Comparison of ENCODE assay signal across 34 cellular contexts in genomic region chr7:27746978-27747377, GRCh38. TPM values are rescaled to one million over a fixed set of nuclear protein-coding genes. Genes with fewer than 3 reads are reported as not detected.
DNase-seq lines count a peak whose midpoint lies in the region; ATAC-seq and TF ChIP-seq lines count a peak whose summit lies in the region.
"Had no signal": no experiment of that assay in that cellular context is flagged by ENCODE, and none has a peak within 500 bp of the region (broad histone marks: within the 10 kb centered on the region; RNA-seq: fewer than 3 reads in every experiment).

No MANE protein-coding gene starts in this region.

- TF ChIP-seq CTCF in PC-3 (conservative IDR thresholded peaks at IDR 0.05; ENCODE audit: low read depth, low read length), result no peak

- no peak overlapping the region for H2AFZ ChIP-seq in PC-3 (ENCODE audit: low read length)

- H3K9me2 ChIP-seq in PC-3 (replicated peaks; ENCODE audit: low read length), result no peaks in the 10 kb centered on the region

- no peak for DNase-seq in activated naive CD8-positive, alpha-beta T cell treated with anti-CD3 and anti-CD28 coated beads, Interleukin-2, amount 50 U/mL, for 24 hours
- no peak for DNase-seq in activated naive CD8-positive, alpha-beta T cell treated with anti-CD3 and anti-CD28 coated beads for 36 hours
- DNase-seq in PC-3 (peak; percentile 24), fibroblast of peridontal ligament (ENCODE audit: extremely low read depth) (peak; percentile 8), NCI-H2107 (lab: John Stamatoyannopoulos, UW) (no peak), NK-92 (lab: John Stamatoyannopoulos, UW; ENCODE audit: unreplicated experiment) (no peak), iPS-NIHi11 (ENCODE audit: low spot score) (no peak)
- DNase-seq: ACHN; activated CD4-positive, alpha-beta T cell treated with anti-CD3 and anti-CD28 coated beads for 1 hour; activated CD8-positive, alpha-beta memory T cell treated with anti-CD3 and anti-CD28 coated beads for 24 hours; activated naive CD4-positive, alpha-beta T cell treated with anti-CD3 and anti-CD28 coated beads for 36 hours; aorta; C1 segment of cervical spinal cord; Caco-2; DMS79 treated with DMSO at 0.1 percent for 48 hours; effector memory CD8-positive, alpha-beta T cell; gastrocnemius medialis; immature natural killer cell; KBM-7; MM.1S; NCI-H2029 treated with DMSO at 0.1 percent for 48 hours; NCI-H2227 treated with DMSO at 0.1 percent for 48 hours; psoas muscle; sigmoid colon; stomach; T-helper 1 cell; transverse colon had no signal

- H3F3A ChIP-seq in PC-3 (ENCODE audit: low read length, unreplicated experiment), result no peaks in the 10 kb centered on the region

- H4K20me1 ChIP-seq in PC-3 (ENCODE audit: low read length), result peaks cover 14% of the 10 kb centered on the region

- peak overlapping the region; percentile 25 for H3K4me2 ChIP-seq in PC-3 (ENCODE audit: low read length)

- peaks cover 39% of the 10 kb centered on the region for H3K4me1 Mint-ChIP-seq in activated naive CD8-positive, alpha-beta T cell treated with anti-CD3 and anti-CD28 coated beads, Interleukin-2, amount 50 U/mL, for 24 hours
- H3K4me1 Mint-ChIP-seq in activated naive CD8-positive, alpha-beta T cell treated with anti-CD3 and anti-CD28 coated beads for 36 hours, result peaks cover 44% of the 10 kb centered on the region

- no peak overlapping the region for H3K27ac ChIP-seq in PC-3 (ENCODE audit: low read length)
- H3K27ac ChIP-seq: cardiac muscle cell, coronary artery, gastrocnemius medialis, psoas muscle, SJSA1, stomach, transverse colon had no signal

- no peak overlapping the region for H3K4me3 ChIP-seq in PC-3 (ENCODE audit: low read length)
- H3K4me3 ChIP-seq: cardiac muscle cell, coronary artery, gastrocnemius medialis, HAP-1, psoas muscle, sigmoid colon, SJSA1, stomach, transverse colon had no signal

- H3K27me3 Mint-ChIP-seq in activated naive CD8-positive, alpha-beta T cell treated with anti-CD3 and anti-CD28 coated beads, Interleukin-2, amount 50 U/mL, for 24 hours, result no peaks in the 10 kb centered on the region
- no peaks in the 10 kb centered on the region for H3K27me3 Mint-ChIP-seq in activated naive CD8-positive, alpha-beta T cell treated with anti-CD3 and anti-CD28 coated beads for 36 hours
- H3K27me3 Mint-ChIP-seq: effector memory CD8-positive, alpha-beta T cell; memory B cell had no signal

- POLR2A ChIA-PET in PC-3 (lab: Charles Lee; ENCODE audit: unreplicated experiment), result no interaction called here

- CTCF ChIA-PET in PC-3 (lab: Charles Lee), result no interaction called here

- peaks cover 20% of the 10 kb centered on the region for H3K36me3 Mint-ChIP-seq in activated naive CD8-positive, alpha-beta T cell treated with anti-CD3 and anti-CD28 coated beads, Interleukin-2, amount 50 U/mL, for 24 hours (ENCODE audit: low read depth)
- peaks cover 9% of the 10 kb centered on the region for H3K36me3 Mint-ChIP-seq in activated naive CD8-positive, alpha-beta T cell treated with anti-CD3 and anti-CD28 coated beads for 36 hours

- BruUV-seq in PC-3 (replicated peaks; lab: Mats Ljungman, UMichigan), result no TSS peak

- H3K27ac Mint-ChIP-seq in activated naive CD8-positive, alpha-beta T cell treated with anti-CD3 and anti-CD28 coated beads, Interleukin-2, amount 50 U/mL, for 24 hours, result no peak overlapping the region
- H3K27ac Mint-ChIP-seq in activated naive CD8-positive, alpha-beta T cell treated with anti-CD3 and anti-CD28 coated beads for 36 hours, result no peak overlapping the region
- H3K27ac Mint-ChIP-seq: activated naive CD4-positive, alpha-beta T cell treated with anti-CD3 and anti-CD28 coated beads for 36 hours; effector memory CD8-positive, alpha-beta T cell; immature natural killer cell; memory B cell had no signal

- no peak overlapping the region for H3K9ac ChIP-seq in PC-3 (ENCODE audit: low read length)

- peaks cover 73% of the 10 kb centered on the region for H3K79me2 ChIP-seq in PC-3 (ENCODE audit: low read length)

- H3K27me3 ChIP-seq in PC-3 (ENCODE audit: low read length), result no peaks in the 10 kb centered on the region
- H3K27me3 ChIP-seq: cardiac muscle cell, gastrocnemius medialis, sigmoid colon, SJSA1, stomach, transverse colon had no signal

- ATAC-seq in activated naive CD8-positive, alpha-beta T cell treated with anti-CD3 and anti-CD28 coated beads, Interleukin-2, amount 50 U/mL, for 24 hours, result peak; percentile 28
- ATAC-seq in PC-3 (no peak), HG03457 (IDR thresholded peaks at IDR 0.05; ENCODE audit: unreplicated experiment) (no peak)
- ATAC-seq: effector memory CD8-positive, alpha-beta T cell; esophagus mucosa; gastrocnemius medialis; psoas muscle had no signal

- peaks cover 35% of the 10 kb centered on the region for H3K4me1 ChIP-seq in PC-3 (ENCODE audit: insufficient read depth, low read length)

- no peak overlapping the region for H3K4me3 Mint-ChIP-seq in activated naive CD8-positive, alpha-beta T cell treated with anti-CD3 and anti-CD28 coated beads, Interleukin-2, amount 50 U/mL, for 24 hours
- no peak overlapping the region for H3K4me3 Mint-ChIP-seq in activated naive CD8-positive, alpha-beta T cell treated with anti-CD3 and anti-CD28 coated beads for 36 hours
- H3K4me3 Mint-ChIP-seq: activated naive CD4-positive, alpha-beta T cell treated with anti-CD3 and anti-CD28 coated beads for 36 hours; effector memory CD8-positive, alpha-beta T cell; immature natural killer cell; memory B cell had no signal

- no peaks in the 10 kb centered on the region for H3K9me3 ChIP-seq in PC-3 (ENCODE audit: low read length)
- H3K9me3 ChIP-seq: Caco-2, gastrocnemius medialis, HAP-1, psoas muscle, sigmoid colon, SJSA1, stomach, transverse colon had no signal

- no peaks in the 10 kb centered on the region for H3K9me3 Mint-ChIP-seq in activated naive CD8-positive, alpha-beta T cell treated with anti-CD3 and anti-CD28 coated beads, Interleukin-2, amount 50 U/mL, for 24 hours
- no peaks in the 10 kb centered on the region for H3K9me3 Mint-ChIP-seq in activated naive CD8-positive, alpha-beta T cell treated with anti-CD3 and anti-CD28 coated beads for 36 hours
- H3K9me3 Mint-ChIP-seq: activated naive CD4-positive, alpha-beta T cell treated with anti-CD3 and anti-CD28 coated beads for 36 hours; effector memory CD8-positive, alpha-beta T cell; immature natural killer cell; memory B cell had no signal

- peaks cover 32% of the 10 kb centered on the region for H3K36me3 ChIP-seq in PC-3 (ENCODE audit: low read depth, low read length)

- intact Hi-C loops in PC-3 (cut with micrococcal nuclease), result loop anchor here (5.0 to 10.0 kb wide), 2 partner anchors 142 to 275 kb away; no protein-coding TSS in a partner anchor

RNA-seq across cellular contexts. Expression of gene TAX1BP1, which starts 7.0 kb away (rescaled TPM):
- 10 to 100 TPM; 72.5 to 74.8 TPM for total RNA-seq in activated naive CD8-positive, alpha-beta T cell treated with anti-CD3 and anti-CD28 coated beads for 36 hours
- total RNA-seq in PC-3 (2014; rRNA removed), result 49.5 and 58.5 TPM in 2 replicates

Comparison
In these comparisons a context has a peak if more than half of its experiments do, and no peak if none do; other contexts are left out.
1. DNase-seq: peak in PC-3 (single experiment) and fibroblast of peridontal ligament (single experiment); none in activated naive CD8-positive, alpha-beta T cell treated with anti-CD3 and anti-CD28 coated beads, Interleukin-2, amount 50 U/mL, for 24 hours (single experiment), activated naive CD8-positive, alpha-beta T cell treated with anti-CD3 and anti-CD28 coated beads for 36 hours (single experiment), NCI-H2107 (single experiment), NK-92 (single experiment) and iPS-NIHi11 (single experiment).